Comparison of ENCODE assay signal across 8 cellular contexts in genomic region chr5:16935271-16936149, GRCh38. TPM values are rescaled to one million over a fixed set of nuclear protein-coding genes. Genes with fewer than 3 reads are reported as not detected.
DNase-seq lines count a peak whose midpoint lies in the region; ATAC-seq, FAIRE-seq and TF ChIP-seq lines count a peak whose summit lies in the region.

No MANE protein-coding gene starts in this region.

- H3K9ac ChIP-seq in H1 (replicated peaks in 1 of 4; ENCODE audit: extremely low read depth in 1 of 4, low read depth in 3 of 4, low read length in 3 of 4) (peak overlapping the region; percentile 44 to 85 (median 80); a peak in 6 of 7 replicates), mesendoderm (ENCODE audit: low read length) (peak overlapping the region; percentile 72), subcutaneous abdominal adipose tissue (ENCODE audit: low read length in 5 of 5) (peak overlapping the region; percentile 21 to 78 (median 57))

- H3K23me2 ChIP-seq in H1 (ENCODE audit: low read depth, low read length): peaks cover 8% of the 10 kb centered on the region

- H3K79me2 ChIP-seq in H1 (ENCODE audit: control insufficient read depth in 1 of 2, insufficient read depth in 2 of 2, low read length in 2 of 2) (peaks cover 6 to 43% of the 10 kb centered on the region in 2 experiments; a peak in 2 of 4 replicates), mesendoderm (ENCODE audit: control insufficient read depth, insufficient read depth, low read length) (peaks cover 13% of the 10 kb centered on the region)

- H3K27ac Mint-ChIP-seq in T-helper 17 cell: no peak overlapping the region

- TF ChIP-seq RAD21 in H1 (IDR thresholded peaks at IDR 0.05 in 1 of 2, conservative IDR thresholded peaks at IDR 0.05 in 1 of 2; ENCODE audit: low read depth in 2 of 2, low read length in 2 of 2): no peak

- H3K79me1 ChIP-seq in H1 (ENCODE audit: low read depth, low read length): peaks cover 6% of the 10 kb centered on the region; the same call in 1 of the 2 replicates
- H3K79me1 ChIP-seq in mesendoderm (ENCODE audit: low read length): peaks cover 7% of the 10 kb centered on the region

- no peak for TF ChIP-seq EP300 in H1 (IDR thresholded peaks at IDR 0.05; ENCODE audit: borderline replicate concordance in 1 of 2, low read depth in 2 of 2, low read length in 2 of 2)

- H4K5ac ChIP-seq in H1 (ENCODE audit: insufficient read length, low read depth, low read length): no peak overlapping the region
- H4K5ac ChIP-seq in mesendoderm (ENCODE audit: low read length): no peak overlapping the region

- in situ Hi-C loops in Caki2 (cut with HindIII; ENCODE audit: low pct_unique_long_range_greater_than_20kb, low sequenced_read_pairs): no loop called here

- H3K18ac ChIP-seq in H1 (ENCODE audit: extremely low read depth, low read length): peak overlapping the region; percentile 49; the same call in 1 of the 2 replicates
- peak overlapping the region; percentile 46 for H3K18ac ChIP-seq in mesendoderm (ENCODE audit: low read length)

- H3K4me2 ChIP-seq in H1 (ENCODE audit: insufficient read depth in 1 of 2, low read depth in 2 of 2, low read length in 2 of 2): peak overlapping the region; percentile 84 to 88
- peak overlapping the region; percentile 83 for H3K4me2 ChIP-seq in mesendoderm (ENCODE audit: low read length)

- H2BK5ac ChIP-seq in H1 (ENCODE audit: low read depth, low read length): no peak overlapping the region; the same call in 1 of the 2 replicates
- H2BK5ac ChIP-seq in mesendoderm (ENCODE audit: low read length): no peak overlapping the region

- no peaks in the 10 kb centered on the region for H3K9me3 ChIP-seq in T-helper 17 cell (ENCODE audit: control insufficient read depth, low read length, poor library complexity, severe bottlenecking)
- H3K9me3 ChIP-seq in H1 (ENCODE audit: insufficient read depth in 2 of 2, low read depth in 1 of 2, low read length in 1 of 2): no peaks in the 10 kb centered on the region
- H3K9me3 ChIP-seq in subcutaneous abdominal adipose tissue (ENCODE audit: control insufficient read depth in 5 of 5, low read length in 5 of 5): no peaks in the 10 kb centered on the region

- H3K36me3 ChIP-seq in H1 (ENCODE audit: control insufficient read depth in 2 of 4, insufficient read depth in 4 of 4, low read length in 3 of 4) (no peaks in the 10 kb centered on the region), mesendoderm (ENCODE audit: control insufficient read depth, insufficient read depth, low read length) (no peaks in the 10 kb centered on the region), subcutaneous abdominal adipose tissue (ENCODE audit: control insufficient read depth in 5 of 5, insufficient read depth in 5 of 5, low read length in 5 of 5) (no peaks in the 10 kb centered on the region)

- H3K4me3 ChIP-seq in HL-60 (replicated peaks; ENCODE audit: insufficient read depth, low read length) (peak overlapping the region; percentile 93), H1 (ENCODE audit: extremely low read depth in 1 of 4, insufficient read depth in 2 of 4, low read depth in 3 of 4, low read length in 4 of 4) (peak overlapping the region; percentile 81 to 97 (median 88)), mesendoderm (ENCODE audit: low read length) (peak overlapping the region; percentile 84), subcutaneous abdominal adipose tissue (ENCODE audit: low read depth in 1 of 5, low read length in 5 of 5) (peak overlapping the region; percentile 59 to 89 (median 82))

- FAIRE-seq in H1 (lab: Jason Lieb, UNC): no peak

- H2BK120ac ChIP-seq in H1 (replicated peaks; ENCODE audit: low read depth, low read length): no peak overlapping the region
- H2BK120ac ChIP-seq in mesendoderm (ENCODE audit: low read depth, low read length): no peak overlapping the region

- TF ChIP-seq POLR2A in H1 (IDR thresholded peaks at IDR 0.05; ENCODE audit: control extremely low read depth in 1 of 2, low read depth in 2 of 2, low read length in 2 of 2): peak in 1 of 2 experiments; percentile 5; a peak in 1 of 3 replicates

- no peaks in the 10 kb centered on the region for H3K27me3 ChIP-seq in HL-60 (ENCODE audit: insufficient read depth, poor library complexity, severe bottlenecking)
- peaks cover 11 to 29% (median 23%) of the 10 kb centered on the region in 4 experiments for H3K27me3 ChIP-seq in H1 (replicated peaks in 1 of 4; ENCODE audit: control insufficient read depth in 3 of 4, extremely low read depth in 1 of 4, insufficient read depth in 3 of 4, low read length in 3 of 4)
- peaks cover 10% of the 10 kb centered on the region for H3K27me3 ChIP-seq in mesendoderm (ENCODE audit: insufficient read depth, low read length, poor library complexity)
- peaks cover 9 to 25% (median 23%) of the 10 kb centered on the region in 5 donors for H3K27me3 ChIP-seq in subcutaneous abdominal adipose tissue (ENCODE audit: control insufficient read depth in 5 of 5, insufficient read depth in 4 of 5, low read length in 5 of 5)

- H2BK15ac ChIP-seq in H1 (ENCODE audit: low read length) (no peak overlapping the region), mesendoderm (replicated peaks; ENCODE audit: low read depth) (no peak overlapping the region)

- peak overlapping the region; percentile 1; the same call in 1 of the 2 replicates for H4K8ac ChIP-seq in H1 (ENCODE audit: extremely low read depth, insufficient read depth, low read length)
- no peak overlapping the region for H4K8ac ChIP-seq in mesendoderm (ENCODE audit: low read depth, low read length)

- H2BK20ac ChIP-seq in H1 (ENCODE audit: low read length): no peak overlapping the region

- no peak overlapping the region for H3K56ac ChIP-seq in H1 (replicated peaks; ENCODE audit: insufficient read length, low read depth, low read length)
- H3K56ac ChIP-seq in mesendoderm (ENCODE audit: low read length): peak overlapping the region; percentile 91

- H2BK12ac ChIP-seq in H1 (ENCODE audit: low read depth, low read length): no peak overlapping the region

- ATAC-seq in GM19467 (IDR thresholded peaks at IDR 0.05; ENCODE audit: unreplicated experiment): peak; percentile 35
- ATAC-seq in T-helper 17 cell: peak; percentile 46

- 1% methylated on average over 64 of the region's 83 CpGs; no CpG with 5 or more reads in 1 of the 2 experiments for WGBS in H1 (ENCODE audit: extremely low coverage in 1 of 2, insufficient coverage in 1 of 2, insufficient read length in 1 of 2, insufficient replicate concordance in 2 of 2, low coverage in 1 of 2, low lambda C conversion rate in 2 of 2, missing lambda C conversion rate in 1 of 2), 2 experiments
- no CpG with 5 or more reads among the region's 83 CpGs for WGBS in mesendoderm (ENCODE audit: extremely low coverage, insufficient coverage, low lambda C conversion rate)

- no peak for TF ChIP-seq CTCF in HL-60 (IDR thresholded peaks at IDR 0.05; ENCODE audit: insufficient read depth, low read length)
- TF ChIP-seq CTCF in H1 (IDR thresholded peaks at IDR 0.05; ENCODE audit: control extremely low read depth in 1 of 3, insufficient read depth in 1 of 3, low read depth in 1 of 3, low read length in 3 of 3): no peak

- H3K23ac ChIP-seq in H1 (ENCODE audit: insufficient read length): no peak overlapping the region
- no peak overlapping the region for H3K23ac ChIP-seq in mesendoderm (ENCODE audit: low read length)

- peaks cover 55% of the 10 kb centered on the region for H3K27me3 Mint-ChIP-seq in T-helper 17 cell

- H3K14ac ChIP-seq in H1 (ENCODE audit: insufficient read length): no peak overlapping the region

- H3K4me1 ChIP-seq in H1 (replicated peaks in 1 of 4; ENCODE audit: control insufficient read depth in 3 of 4, insufficient read depth in 4 of 4, low read length in 3 of 4) (peaks cover 2 to 19% (median 5%) of the 10 kb centered on the region in 4 experiments; a peak in 6 of 7 replicates), mesendoderm (ENCODE audit: control insufficient read depth, low read depth, low read length) (peaks cover 2% of the 10 kb centered on the region), subcutaneous abdominal adipose tissue (ENCODE audit: control insufficient read depth in 5 of 5, insufficient read depth in 5 of 5, low read length in 5 of 5) (peaks cover 0 to 43% (median 22%) of the 10 kb centered on the region in 5 donors)

- H4K91ac ChIP-seq in H1 (replicated peaks; ENCODE audit: insufficient read length, low read length): peak overlapping the region; percentile 76

- peaks cover 15 to 21% of the 10 kb centered on the region in 2 experiments for H4K20me1 ChIP-seq in H1 (replicated peaks in 1 of 2; ENCODE audit: control insufficient read depth in 1 of 2, insufficient read depth in 2 of 2, low read length in 2 of 2)

- H3K27ac ChIP-seq in HL-60 (replicated peaks): peak overlapping the region; percentile 57
- H3K27ac ChIP-seq in H1 (ENCODE audit: low read depth, low read length): no peak overlapping the region
- H3K27ac ChIP-seq in mesendoderm (ENCODE audit: low read depth, low read length): peak overlapping the region; percentile 3
- peak overlapping the region; percentile 64 for H3K27ac ChIP-seq in subcutaneous abdominal adipose tissue (ENCODE audit: low read depth, low read length)

- peak overlapping the region; percentile 84 for H3K4me3 Mint-ChIP-seq in T-helper 17 cell

- CTCF ChIA-PET in H1 (lab: Charles Lee; ENCODE audit: partially characterized antibody): interaction anchor here (0.9 to 2.6 kb wide), 3 partner anchors 32 to 255 kb away, joined by 3 to 15 read pairs (median 11); no protein-coding TSS in a partner anchor

- peak; percentile 75 for DNase-seq in Caki2 (ENCODE audit: low read depth)
- DNase-seq in HL-60 (ENCODE audit: low read depth in 1 of 2, low spot score in 1 of 2): peak in 1 of 2 experiments; percentile 62
- peak in 1 of 3 donors; percentile 4 for DNase-seq in T-helper 17 cell
- peak; percentile 33 to 87 for DNase-seq in H1 (ENCODE audit: low read depth in 1 of 2, low spot score in 2 of 2)
- DNase-seq in mesendoderm: peak; percentile 83
- DNase-seq in islet precursor cell: no peak

- peaks cover 11% of the 10 kb centered on the region for H3K4me1 Mint-ChIP-seq in T-helper 17 cell

- H3K4ac ChIP-seq in H1 (replicated peaks; ENCODE audit: insufficient read length, low read depth, low read length) (no peak overlapping the region), mesendoderm (ENCODE audit: low read depth, low read length) (peak overlapping the region; percentile 28)

- H3K36me3 Mint-ChIP-seq in T-helper 17 cell (ENCODE audit: low read depth): no peaks in the 10 kb centered on the region

- POLR2A ChIA-PET in H1 (lab: Charles Lee; ENCODE audit: partially characterized antibody): interaction anchor here (0.9 to 1.6 kb wide), 3 partner anchors 11 to 120 kb away, joined by 3 to 5 read pairs (median 5); no protein-coding TSS in a partner anchor

- no peak overlapping the region for H2AFZ ChIP-seq in H1 (ENCODE audit: low read length)

- H2AK5ac ChIP-seq in H1 (ENCODE audit: low read depth, low read length) (no peak overlapping the region), mesendoderm (ENCODE audit: low read length) (no peak overlapping the region)

RNA-seq across cellular contexts. Expression of gene MYO10, which starts 0.6 kb away (rescaled TPM):
- total RNA-seq in Caki2 (2014; rRNA removed; shearing (Covaris generic); ENCODE audit: low replicate concordance): 27.8 and 44.0 TPM in 2 replicates
- total RNA-seq in T-helper 17 cell: under 1 TPM; 0.10 to 0.25 TPM
- total RNA-seq in H1 (2021; fragmentation: NEBNext Ultra II Directional; extraction: Animal tissue kit (Norgen Biotek cat#: 25700)): 107 and 114 TPM in 2 replicates
- 21.5 and 47.9 TPM in 2 replicates for polyA plus RNA-seq in H1 (2011; rRNA removed)
- 40.4 TPM for polyA plus RNA-seq in H1 (2011; cell fraction: cytosol; rRNA removed)
- 83.2 TPM for polyA plus RNA-seq in H1 (2011; cell fraction: nucleus; rRNA removed)
- polyA plus RNA-seq in H1 (2012, experiment 1 of 2): 68.8 to 86.4 TPM (median 79.6 TPM) in 4 replicates
- polyA plus RNA-seq in H1 (2012, experiment 2 of 2): 9.5 TPM
- 50.2 TPM for polyA plus RNA-seq in H1 (2013, experiment 1 of 2)
- polyA plus RNA-seq in H1 (2013, experiment 2 of 2): 46.3 TPM
- 70.3 and 76.3 TPM in 2 replicates for polyA minus RNA-seq in H1 (2011; rRNA and poly(A)+ RNA removed)
- 69.5 TPM for polyA minus RNA-seq in H1 (2011; cell fraction: cytosol; rRNA and poly(A)+ RNA removed)
- 106 TPM for polyA minus RNA-seq in H1 (2011; cell fraction: nucleus; rRNA and poly(A)+ RNA removed)
- 30.7 TPM for polyA plus RNA-seq in mesendoderm (2013, experiment 1 of 2)
- polyA plus RNA-seq in mesendoderm (2013, experiment 2 of 2): 31.3 TPM

Comparison
In these comparisons a context has a peak if more than half of its experiments do, and no peak if none do; other contexts are left out.
1. RNA of gene MYO10, which starts 0.6 kb away (total RNA-seq): 107 to 114 TPM in H1 and 27.8 to 44.0 TPM in Caki2; 0.10 to 0.25 TPM in T-helper 17 cell; every median in the first group is over 10 times any median in the second.
2. Peak in every context shown above with its lines, with median percentiles within 50 percentile points of each other: H3K4me3 ChIP-seq and H3K9ac ChIP-seq.